Comparison of ENCODE assay signal across 9 cellular contexts in genomic region chr16:54283735-54284318, GRCh38. TPM values are rescaled to one million over a fixed set of nuclear protein-coding genes. Genes with fewer than 3 reads are reported as not detected.
A peak's percentile ranks its signal among the peaks of the same experiment; 100 is the strongest.
DNase-seq lines count a peak whose midpoint lies in the region; ATAC-seq and TF ChIP-seq lines count a peak whose summit lies in the region.
"Had no signal": no experiment of that assay in that cellular context is flagged by ENCODE, and none has a peak within 500 bp of the region (broad histone marks: within the 10 kb centered on the region; RNA-seq: fewer than 3 reads in every experiment).

No MANE protein-coding gene starts in this region.

- intact Hi-C loops in left cardiac atrium (cut with DNase I): loop anchor here (5.0 to 10.0 kb wide), 4 partner anchors 221 to 651 kb away; partner anchors contain the start of gene IRX5 (in 2 of the 2)
- intact Hi-C loops in right lobe of liver (cut with DNase I): loop anchor here (10.0 kb wide), 2 partner anchors 651 to 661 kb away; partner anchors contain the start of gene IRX5 (in 1 of the 2)

- H3K36me3 Mint-ChIP-seq in brain: peaks cover 29% of the 10 kb centered on the region
- peaks cover 20% of the 10 kb centered on the region for H3K36me3 Mint-ChIP-seq in type B pancreatic cell

- ATAC-seq in left cardiac atrium (no peak), right lobe of liver (no peak), HG02610 (IDR thresholded peaks at IDR 0.05; ENCODE audit: unreplicated experiment) (no peak)

- H3K9me3 Mint-ChIP-seq in brain (peaks cover 0 to 15% (median 5%) of the 10 kb centered on the region in 5 experiments), type B pancreatic cell (no peaks in the 10 kb centered on the region)

- no peak for TF ChIP-seq POLR2A in right lobe of liver (IDR thresholded peaks at IDR 0.05)

- H3K36me3 ChIP-seq in cardiac muscle cell: peaks cover 24% of the 10 kb centered on the region
- H3K36me3 ChIP-seq in right lobe of liver: no peaks in the 10 kb centered on the region

- H3K9me3 ChIP-seq in cardiac muscle cell (ENCODE audit: low read depth): no peaks in the 10 kb centered on the region
- no peaks in the 10 kb centered on the region for H3K9me3 ChIP-seq in right lobe of liver

- H3K27ac Mint-ChIP-seq in brain (peak overlapping the region in 3 of 5 experiments; percentile 74 to 98 (median 87)), type B pancreatic cell (peak overlapping the region; percentile 95)

- DNase-seq in cardiac muscle cell (ENCODE audit: low read depth in 1 of 2, low spot score in 1 of 2) (peak in 1 of 2 donors; percentile 31), left cardiac atrium (no peak), right lobe of liver (no peak), type B pancreatic cell (ENCODE audit: extremely low spot score, unreplicated experiment) (no peak), HT-29 (ENCODE audit: low spot score) (no peak)
- DNase-seq in stimulated activated CD8-positive, alpha-beta memory T cell treated with anti-CD3 and anti-CD28 coated beads, Interleukin-4, amount 100 ng/mL, for 48 hours: no peak

- H3K4me3 Mint-ChIP-seq in brain: peak overlapping the region in 4 of 5 experiments; percentile 68 to 94 (median 90)
- H3K4me3 Mint-ChIP-seq in type B pancreatic cell: peak overlapping the region; percentile 88

- H3K4me1 Mint-ChIP-seq in brain (peaks cover 36% of the 10 kb centered on the region), type B pancreatic cell (ENCODE audit: unreplicated experiment) (peaks cover 13% of the 10 kb centered on the region)

- peaks cover 2% of the 10 kb centered on the region for H3K27me3 ChIP-seq in cardiac muscle cell
- peaks cover 0 to 23% of the 10 kb centered on the region in 2 donors for H3K27me3 ChIP-seq in right lobe of liver

- H3K4me3 ChIP-seq in cardiac muscle cell: peak overlapping the region; percentile 99
- peak overlapping the region; percentile 23 to 45 (median 23) for H3K4me3 ChIP-seq in right lobe of liver

- H3K27ac ChIP-seq in cardiac muscle cell (peak overlapping the region; percentile 99), right lobe of liver (no peak overlapping the region)

- no peak for TF ChIP-seq CTCF in cardiac muscle cell (IDR thresholded peaks at IDR 0.05; ENCODE audit: low read depth, low read length)
- no peak for TF ChIP-seq CTCF in brain (conservative IDR thresholded peaks at IDR 0.05)
- no peak for TF ChIP-seq CTCF in right lobe of liver (IDR thresholded peaks at IDR 0.05)
- no peak for TF ChIP-seq CTCF in type B pancreatic cell (conservative IDR thresholded peaks at IDR 0.05)

- WGBS in right lobe of liver (ENCODE audit: insufficient coverage, low coverage, low lambda C conversion rate, missing lambda C conversion rate): 13% methylated on average over 17 of the region's 31 CpGs

- H3K4me1 ChIP-seq in cardiac muscle cell (ENCODE audit: low read depth) (peaks cover 10% of the 10 kb centered on the region), right lobe of liver (peaks cover 0 to 41% (median 7%) of the 10 kb centered on the region in 4 donors)

- H3K27me3 Mint-ChIP-seq in brain (peaks cover 95% of the 10 kb centered on the region), type B pancreatic cell (peaks cover 72% of the 10 kb centered on the region)

RNA-seq across cellular contexts. Expression of gene IRX3, which starts 2.8 kb away (rescaled TPM):
- total RNA-seq in cardiac muscle cell (207 and 209 TPM in 2 replicates), left cardiac atrium (1 to 10 TPM; 5.0 to 6.2 TPM), right lobe of liver (1 to 10 TPM in 1 of 6 experiments, under 1 TPM in 5; 0.25 to 1.3 (median 0.61) TPM), type B pancreatic cell (ENCODE audit: low replicate concordance) (30.0 and 30.7 TPM in 2 replicates)
- polyA plus RNA-seq in cardiac muscle cell (190 and 212 TPM in 2 replicates), brain (ENCODE audit: insufficient read depth, low read depth, low replicate concordance) (58.7 TPM)
- not detected in 2 replicates for total RNA-seq in HT-29 (2014; rRNA removed; shearing (Covaris generic))
- total RNA-seq: activated CD8-positive, alpha-beta memory T cell treated with anti-CD3 and anti-CD28 coated beads for 36 hours had no signal
